ENCODE assay signal across 16 cellular contexts in genomic region chr10:14695833-14696232, GRCh38.
"Had no signal": no experiment of that assay in that cellular context is flagged by ENCODE, and none has a peak within 500 bp of the region (broad histone marks: within the 10 kb centered on the region; RNA-seq: fewer than 3 reads in every experiment).

No MANE protein-coding gene starts in this region.

- DNase-seq: activated CD4-positive, alpha-beta T cell treated with anti-CD3 and anti-CD28 coated beads for 4 hours; activated CD4-positive, alpha-beta T cell treated with anti-CD3 and anti-CD28 coated beads, Interleukin-2, amount 50 U/mL, for 48 hours; activated CD8-positive, alpha-beta memory T cell treated with anti-CD3 and anti-CD28 coated beads, Interleukin-2, amount 50 U/mL, for 48 hours; activated naive CD4-positive, alpha-beta T cell; activated T-cell treated with anti-CD3 and anti-CD28 coated beads, Interleukin-2, amount 50 U/mL, for 4 hours; hippocampal formation; left ventricle myocardium inferior; midbrain; pancreas; right cardiac atrium; stimulated activated CD4-positive, alpha-beta T cell treated with anti-CD3 and anti-CD28 coated beads, Interleukin-4, amount 100 ng/mL, for 24 hours; stimulated activated naive CD8-positive, alpha-beta T cell treated with anti-CD3 and anti-CD28 coated beads, Interleukin-15, Interleukin-2, amounts not matched to agents 100 U/mL and 50 U/mL, for 24 hours; T-helper 9 cell; upper lobe of left lung had no signal

- ATAC-seq: activated T-cell treated with anti-CD3 and anti-CD28 coated beads, Interleukin-2, amount 50 U/mL, for 4 hours; natural killer cell treated with Interleukin-12 subunit alpha and Interleukin-12 subunit beta and Interleukin-15 and Interleukin-18, amount 100 ng/mL, for 72 hours; pancreas; right cardiac atrium; stimulated activated naive CD8-positive, alpha-beta T cell treated with anti-CD3 and anti-CD28 coated beads, Interleukin-15, Interleukin-2, amounts not matched to agents 100 U/mL and 50 U/mL, for 24 hours; WTC11 had no signal
